Comparison of ENCODE assay signal across 1 cellular context in the genomic region with DNA sequence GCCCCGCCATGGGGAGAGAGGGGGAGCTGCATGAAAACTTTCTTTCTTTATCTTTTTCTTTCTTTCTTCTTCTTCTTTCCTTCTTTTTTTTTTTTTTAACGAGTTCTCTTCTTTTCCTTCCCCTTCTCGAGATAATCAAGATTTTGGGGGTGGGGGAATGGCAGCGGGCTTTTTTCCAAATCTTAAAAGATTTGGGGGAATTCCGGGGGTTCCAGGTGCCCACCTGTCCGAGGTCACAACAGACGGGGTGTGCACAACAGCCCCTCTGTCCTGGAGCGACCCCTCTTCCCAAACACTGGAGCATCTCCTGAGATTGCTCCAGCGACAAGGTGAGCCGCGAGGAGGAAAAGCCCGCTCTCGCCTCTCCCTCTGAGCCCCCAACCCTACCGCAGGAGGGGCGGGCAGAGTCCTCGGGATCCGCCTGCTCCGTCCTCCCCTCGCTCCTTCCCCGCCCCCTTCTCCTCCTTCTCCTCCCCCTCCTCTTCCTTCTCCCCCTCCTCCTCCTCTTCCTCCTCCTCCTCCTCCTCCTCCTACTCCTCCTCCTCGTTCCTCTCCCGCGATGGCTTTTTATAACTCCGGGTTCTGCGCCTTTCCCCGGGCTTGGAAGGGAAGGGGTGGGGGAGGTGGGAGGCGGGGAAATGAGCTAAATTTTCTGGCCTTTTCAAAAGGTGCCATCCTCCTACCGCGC.
TF ChIP-seq lines count a peak whose summit lies in the region.

No MANE protein-coding gene starts in this region.

TF ChIP-seq in liver, 16 proteins besides CTCF, POLR2A, EP300 and RAD21 (continued from another document):
- TF ChIP-seq, protein P1, sequence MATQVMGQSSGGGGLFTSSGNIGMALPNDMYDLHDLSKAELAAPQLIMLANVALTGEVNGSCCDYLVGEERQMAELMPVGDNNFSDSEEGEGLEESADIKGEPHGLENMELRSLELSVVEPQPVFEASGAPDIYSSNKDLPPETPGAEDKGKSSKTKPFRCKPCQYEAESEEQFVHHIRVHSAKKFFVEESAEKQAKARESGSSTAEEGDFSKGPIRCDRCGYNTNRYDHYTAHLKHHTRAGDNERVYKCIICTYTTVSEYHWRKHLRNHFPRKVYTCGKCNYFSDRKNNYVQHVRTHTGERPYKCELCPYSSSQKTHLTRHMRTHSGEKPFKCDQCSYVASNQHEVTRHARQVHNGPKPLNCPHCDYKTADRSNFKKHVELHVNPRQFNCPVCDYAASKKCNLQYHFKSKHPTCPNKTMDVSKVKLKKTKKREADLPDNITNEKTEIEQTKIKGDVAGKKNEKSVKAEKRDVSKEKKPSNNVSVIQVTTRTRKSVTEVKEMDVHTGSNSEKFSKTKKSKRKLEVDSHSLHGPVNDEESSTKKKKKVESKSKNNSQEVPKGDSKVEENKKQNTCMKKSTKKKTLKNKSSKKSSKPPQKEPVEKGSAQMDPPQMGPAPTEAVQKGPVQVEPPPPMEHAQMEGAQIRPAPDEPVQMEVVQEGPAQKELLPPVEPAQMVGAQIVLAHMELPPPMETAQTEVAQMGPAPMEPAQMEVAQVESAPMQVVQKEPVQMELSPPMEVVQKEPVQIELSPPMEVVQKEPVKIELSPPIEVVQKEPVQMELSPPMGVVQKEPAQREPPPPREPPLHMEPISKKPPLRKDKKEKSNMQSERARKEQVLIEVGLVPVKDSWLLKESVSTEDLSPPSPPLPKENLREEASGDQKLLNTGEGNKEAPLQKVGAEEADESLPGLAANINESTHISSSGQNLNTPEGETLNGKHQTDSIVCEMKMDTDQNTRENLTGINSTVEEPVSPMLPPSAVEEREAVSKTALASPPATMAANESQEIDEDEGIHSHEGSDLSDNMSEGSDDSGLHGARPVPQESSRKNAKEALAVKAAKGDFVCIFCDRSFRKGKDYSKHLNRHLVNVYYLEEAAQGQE (IDR thresholded peaks at IDR 0.05): no peak
- TF ChIP-seq FOXA1 (IDR thresholded peaks at IDR 0.05) (no peak), EGR1 (IDR thresholded peaks at IDR 0.05; ENCODE audit: low read depth in 2 of 2) (no peak), RXRA (IDR thresholded peaks at IDR 0.05) (no peak), SP1 (IDR thresholded peaks at IDR 0.05) (no peak), GABPA (IDR thresholded peaks at IDR 0.05 in 1 of 2, conservative IDR thresholded peaks at IDR 0.05 in 1 of 2) (no peak)
- TF ChIP-seq, protein P2, sequence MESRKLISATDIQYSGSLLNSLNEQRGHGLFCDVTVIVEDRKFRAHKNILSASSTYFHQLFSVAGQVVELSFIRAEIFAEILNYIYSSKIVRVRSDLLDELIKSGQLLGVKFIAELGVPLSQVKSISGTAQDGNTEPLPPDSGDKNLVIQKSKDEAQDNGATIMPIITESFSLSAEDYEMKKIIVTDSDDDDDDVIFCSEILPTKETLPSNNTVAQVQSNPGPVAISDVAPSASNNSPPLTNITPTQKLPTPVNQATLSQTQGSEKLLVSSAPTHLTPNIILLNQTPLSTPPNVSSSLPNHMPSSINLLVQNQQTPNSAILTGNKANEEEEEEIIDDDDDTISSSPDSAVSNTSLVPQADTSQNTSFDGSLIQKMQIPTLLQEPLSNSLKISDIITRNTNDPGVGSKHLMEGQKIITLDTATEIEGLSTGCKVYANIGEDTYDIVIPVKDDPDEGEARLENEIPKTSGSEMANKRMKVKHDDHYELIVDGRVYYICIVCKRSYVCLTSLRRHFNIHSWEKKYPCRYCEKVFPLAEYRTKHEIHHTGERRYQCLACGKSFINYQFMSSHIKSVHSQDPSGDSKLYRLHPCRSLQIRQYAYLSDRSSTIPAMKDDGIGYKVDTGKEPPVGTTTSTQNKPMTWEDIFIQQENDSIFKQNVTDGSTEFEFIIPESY (IDR thresholded peaks at IDR 0.05): no peak
